ENCODE assay signal across 13 cellular contexts in genomic region chr17:47810901-47811635, GRCh38. TPM values are rescaled to one million over a fixed set of nuclear protein-coding genes. Genes with fewer than 3 reads are reported as not detected.
DNase-seq lines count a peak whose midpoint lies in the region; ATAC-seq and TF ChIP-seq lines count a peak whose summit lies in the region.
"Had no signal": no experiment of that assay in that cellular context is flagged by ENCODE, and none has a peak within 500 bp of the region (broad histone marks: within the 10 kb centered on the region; RNA-seq: fewer than 3 reads in every experiment).

No MANE protein-coding gene starts in this region.

- no peaks in the 10 kb centered on the region for H3K27me3 ChIP-seq in WERI-Rb-1 (ENCODE audit: insufficient read depth, low read depth, severe bottlenecking)
- no peaks in the 10 kb centered on the region for H3K27me3 ChIP-seq in skeletal muscle tissue (ENCODE audit: control insufficient read depth in 3 of 3, insufficient read depth in 3 of 3, low read length in 3 of 3)
- no peaks in the 10 kb centered on the region for H3K27me3 ChIP-seq in left lung
- H3K27me3 ChIP-seq: cardiac muscle cell had no signal

- H3K9me3 ChIP-seq in WERI-Rb-1 (ENCODE audit: severe bottlenecking) (no peaks in the 10 kb centered on the region), skeletal muscle tissue (ENCODE audit: control insufficient read depth in 3 of 3, low read length in 3 of 3) (no peaks in the 10 kb centered on the region), left lung (no peaks in the 10 kb centered on the region)

- no peak overlapping the region for H3K4me3 ChIP-seq in WERI-Rb-1 (ENCODE audit: low read depth, low read length)
- H3K4me3 ChIP-seq in skeletal muscle tissue (ENCODE audit: low read length in 3 of 3), result no peak overlapping the region
- no peak overlapping the region for H3K4me3 ChIP-seq in left lung
- H3K4me3 ChIP-seq: cardiac muscle cell had no signal

- H3K27ac ChIP-seq in WERI-Rb-1 (peak overlapping the region; percentile 66), skeletal muscle tissue (ENCODE audit: low read depth, low read length) (peak overlapping the region; percentile 28), left lung (peak overlapping the region in 1 of 2 donors; percentile 26)
- H3K27ac ChIP-seq: cardiac muscle cell, parathyroid adenoma had no signal

- no peaks in the 10 kb centered on the region for H3K27me3 Mint-ChIP-seq in activated CD4-positive, alpha-beta T cell treated with anti-CD3 and anti-CD28 coated beads, Interleukin-2, amount 10 ng/mL, durations not matched to agents 24 days and 14 days

- H3K4me1 ChIP-seq in skeletal muscle tissue (ENCODE audit: control insufficient read depth in 3 of 3, insufficient read depth in 3 of 3, low read length in 3 of 3), result peaks cover 15 to 69% (median 20%) of the 10 kb centered on the region in 3 donors
- H3K4me1 ChIP-seq in left lung, result peaks cover 0 to 10% of the 10 kb centered on the region in 2 donors

- H3K9me3 Mint-ChIP-seq in activated CD4-positive, alpha-beta T cell treated with anti-CD3 and anti-CD28 coated beads, Interleukin-2, amount 10 ng/mL, durations not matched to agents 24 days and 14 days, result no peaks in the 10 kb centered on the region

- peaks cover 42% of the 10 kb centered on the region for H3K36me3 Mint-ChIP-seq in activated CD4-positive, alpha-beta T cell treated with anti-CD3 and anti-CD28 coated beads, Interleukin-2, amount 10 ng/mL, durations not matched to agents 24 days and 14 days (ENCODE audit: low read depth)

- H3K36me3 ChIP-seq in WERI-Rb-1, result peaks cover 56% of the 10 kb centered on the region
- peaks cover 56 to 81% (median 71%) of the 10 kb centered on the region in 3 donors for H3K36me3 ChIP-seq in skeletal muscle tissue (ENCODE audit: control insufficient read depth in 3 of 3, insufficient read depth in 3 of 3, low read length in 3 of 3)
- H3K36me3 ChIP-seq in left lung, result peaks cover 0 to 87% of the 10 kb centered on the region in 2 donors
- H3K36me3 ChIP-seq: cardiac muscle cell had no signal

- intact Hi-C loops in activated CD4-positive, alpha-beta T cell treated with anti-CD3 and anti-CD28 coated beads, Interleukin-2, amount 10 ng/mL, durations not matched to agents 24 days and 14 days (cut with micrococcal nuclease), result no loop called here
- intact Hi-C loops in left lung (cut with DNase I), result no loop called here

- no peak for TF ChIP-seq CTCF in WERI-Rb-1 (IDR thresholded peaks at IDR 0.05; ENCODE audit: low read depth, low read length)
- no peak for TF ChIP-seq CTCF in left lung (IDR thresholded peaks at IDR 0.05)

- H3K4me1 Mint-ChIP-seq in activated CD4-positive, alpha-beta T cell treated with anti-CD3 and anti-CD28 coated beads, Interleukin-2, amount 10 ng/mL, durations not matched to agents 24 days and 14 days, result peaks cover 6% of the 10 kb centered on the region

- no peak for DNase-seq in activated CD4-positive, alpha-beta T cell treated with anti-CD3 and anti-CD28 coated beads, Interleukin-2, amount 10 ng/mL, durations not matched to agents 24 days and 14 days
- no peak for DNase-seq in activated CD4-positive, alpha-beta T cell treated with anti-CD3 and anti-CD28 coated beads for 48 hours
- DNase-seq in WERI-Rb-1 (no peak), islet precursor cell (peak; percentile 52), left lung (no peak), NCI-H1092 (lab: John Stamatoyannopoulos, UW) (no peak)
- DNase-seq: left cardiac atrium; NCI-H1930; stimulated activated CD4-positive, alpha-beta T cell treated with anti-CD3 and anti-CD28 coated beads, Interleukin-4, amount 100 ng/mL, for 4 hours had no signal

- H3K27ac Mint-ChIP-seq in activated CD4-positive, alpha-beta T cell treated with anti-CD3 and anti-CD28 coated beads, Interleukin-2, amount 10 ng/mL, durations not matched to agents 24 days and 14 days, result peak overlapping the region; percentile 30

- ATAC-seq in GM21381 (IDR thresholded peaks at IDR 0.05; ENCODE audit: unreplicated experiment) (no peak), left lung (no peak)

- H3K4me3 Mint-ChIP-seq in activated CD4-positive, alpha-beta T cell treated with anti-CD3 and anti-CD28 coated beads, Interleukin-2, amount 10 ng/mL, durations not matched to agents 24 days and 14 days, result no peak overlapping the region

- H3K9ac ChIP-seq in skeletal muscle tissue (ENCODE audit: low read depth in 1 of 3, low read length in 3 of 3), result peak overlapping the region in 1 of 3 donors; percentile 23
- H3K9ac ChIP-seq: parathyroid adenoma had no signal

RNA-seq across cellular contexts. Expression of gene OSBPL7, which starts 10.5 kb away (rescaled TPM):
- 18.1 and 18.4 TPM in 2 replicates for total RNA-seq in activated CD4-positive, alpha-beta T cell treated with anti-CD3 and anti-CD28 coated beads, Interleukin-2, amount 10 ng/mL, durations not matched to agents 24 days and 14 days
- total RNA-seq in skeletal muscle tissue (8.4 TPM), left lung (10 to 100 TPM; 20.3 to 36.4 TPM)

RNA-seq across cellular contexts. Expression of gene MRPL10, which starts 20.3 kb away (rescaled TPM):
- 55.0 and 58.3 TPM in 2 replicates for total RNA-seq in activated CD4-positive, alpha-beta T cell treated with anti-CD3 and anti-CD28 coated beads, Interleukin-2, amount 10 ng/mL, durations not matched to agents 24 days and 14 days
- total RNA-seq in skeletal muscle tissue (19.8 TPM), left lung (10 to 100 TPM; 26.2 to 27.3 TPM)

RNA-seq across cellular contexts. Expression of gene LRRC46, which starts 20.4 kb away (rescaled TPM):
- total RNA-seq in activated CD4-positive, alpha-beta T cell treated with anti-CD3 and anti-CD28 coated beads, Interleukin-2, amount 10 ng/mL, durations not matched to agents 24 days and 14 days, result 0.33 and 0.44 TPM in 2 replicates
- total RNA-seq in skeletal muscle tissue (not detected), left lung (1 to 10 TPM in 1 of 2 donors, under 1 TPM in 1; 0.44 to 6.7 TPM)
- total RNA-seq: cardiac muscle cell, left cardiac atrium had no signal

RNA-seq across cellular contexts. Expression of gene SCRN2, which starts 30.0 kb away (rescaled TPM):
- 24.3 and 24.8 TPM in 2 replicates for total RNA-seq in activated CD4-positive, alpha-beta T cell treated with anti-CD3 and anti-CD28 coated beads, Interleukin-2, amount 10 ng/mL, durations not matched to agents 24 days and 14 days
- total RNA-seq in skeletal muscle tissue (29.2 TPM), left lung (10 to 100 TPM; 26.4 to 33.1 TPM)

RNA-seq across cellular contexts. Expression of gene SP6, which starts 39.9 kb away (rescaled TPM):
- 0.05 TPM in 2 replicates for total RNA-seq in activated CD4-positive, alpha-beta T cell treated with anti-CD3 and anti-CD28 coated beads, Interleukin-2, amount 10 ng/mL, durations not matched to agents 24 days and 14 days
- total RNA-seq in skeletal muscle tissue (under 0.01 TPM), left lung (1 to 10 TPM in 1 of 2 donors, under 1 TPM in 1; 0.79 to 1.5 TPM)
